ENCODE assay signal across 10 cellular contexts in genomic region chrX:115582871-115583729, GRCh38. TPM values are rescaled to one million over a fixed set of nuclear protein-coding genes. Genes with fewer than 3 reads are reported as not detected.
DNase-seq lines count a peak whose midpoint lies in the region; ATAC-seq and TF ChIP-seq lines count a peak whose summit lies in the region.
"Had no signal": no experiment of that assay in that cellular context is flagged by ENCODE, and none has a peak within 500 bp of the region (broad histone marks: within the 10 kb centered on the region; RNA-seq: fewer than 3 reads in every experiment).

No MANE protein-coding gene starts in this region.

- no peak for TF ChIP-seq EP300 in gastroesophageal sphincter (IDR thresholded peaks at IDR 0.05)

- intact Hi-C loops in activated T-helper 2 cell treated with anti-CD3 and anti-CD28 coated beads, Interferon-gamma antibody, Interleukin-2, Interleukin-4, amounts not matched to agents 10 μg/mL and 5 μg/mL and 100 μg/mL, durations not matched to agents 14 hours and 24 hours and 36 hours (cut with micrococcal nuclease), result no loop called here

- no peaks in the 10 kb centered on the region for H3K27me3 ChIP-seq in gastroesophageal sphincter

- peaks cover 0 to 42% (median 0%) of the 10 kb centered on the region in 3 donors for H3K4me1 ChIP-seq in gastroesophageal sphincter

- TF ChIP-seq CTCF in GM12865 (IDR thresholded peaks at IDR 0.05; ENCODE audit: insufficient read depth, low read depth, low read length, missing control alignments) (no peak), gastroesophageal sphincter (IDR thresholded peaks at IDR 0.05) (no peak)

- no peaks in the 10 kb centered on the region for H3K9me3 ChIP-seq in gastroesophageal sphincter

- no peaks in the 10 kb centered on the region for H3K36me3 Mint-ChIP-seq in activated T-helper 2 cell treated with anti-CD3 and anti-CD28 coated beads, Interferon-gamma antibody, Interleukin-2, Interleukin-4, amounts not matched to agents 10 μg/mL and 5 μg/mL and 100 μg/mL, durations not matched to agents 14 hours and 24 hours and 36 hours (ENCODE audit: low read depth)
- H3K36me3 Mint-ChIP-seq: activated naive CD8-positive, alpha-beta T cell had no signal

- 6 to 11% methylated on average over 5 to 7 of the region's 8 CpGs for WGBS in gastroesophageal sphincter (ENCODE audit: low coverage in 1 of 2), 2 donors

- H3K4me3 ChIP-seq in GM12865 (ENCODE audit: low read depth, low read length) (peak overlapping the region; percentile 15), gastroesophageal sphincter (peak overlapping the region in 1 of 2 donors; percentile 13)

- H3K27ac ChIP-seq in gastroesophageal sphincter, result peak overlapping the region; percentile 51 to 64 (median 60)

- no peaks in the 10 kb centered on the region for H3K9me3 Mint-ChIP-seq in activated T-helper 2 cell treated with anti-CD3 and anti-CD28 coated beads, Interferon-gamma antibody, Interleukin-2, Interleukin-4, amounts not matched to agents 10 μg/mL and 5 μg/mL and 100 μg/mL, durations not matched to agents 14 hours and 24 hours and 36 hours

- H3K4me3 Mint-ChIP-seq in activated T-helper 2 cell treated with anti-CD3 and anti-CD28 coated beads, Interferon-gamma antibody, Interleukin-2, Interleukin-4, amounts not matched to agents 10 μg/mL and 5 μg/mL and 100 μg/mL, durations not matched to agents 14 hours and 24 hours and 36 hours (ENCODE audit: low read depth), result no peak overlapping the region
- H3K4me3 Mint-ChIP-seq: activated naive CD8-positive, alpha-beta T cell had no signal

- H3K27me3 Mint-ChIP-seq in activated T-helper 2 cell treated with anti-CD3 and anti-CD28 coated beads, Interferon-gamma antibody, Interleukin-2, Interleukin-4, amounts not matched to agents 10 μg/mL and 5 μg/mL and 100 μg/mL, durations not matched to agents 14 hours and 24 hours and 36 hours (ENCODE audit: low read depth), result no peaks in the 10 kb centered on the region
- H3K27me3 Mint-ChIP-seq: activated naive CD8-positive, alpha-beta T cell had no signal

- TF ChIP-seq POLR2A in gastroesophageal sphincter (IDR thresholded peaks at IDR 0.05), result no peak

- no peaks in the 10 kb centered on the region for H3K36me3 ChIP-seq in gastroesophageal sphincter

- peak overlapping the region; percentile 52 for H3K27ac Mint-ChIP-seq in activated T-helper 2 cell treated with anti-CD3 and anti-CD28 coated beads, Interferon-gamma antibody, Interleukin-2, Interleukin-4, amounts not matched to agents 10 μg/mL and 5 μg/mL and 100 μg/mL, durations not matched to agents 14 hours and 24 hours and 36 hours

- H3K4me1 Mint-ChIP-seq in activated T-helper 2 cell treated with anti-CD3 and anti-CD28 coated beads, Interferon-gamma antibody, Interleukin-2, Interleukin-4, amounts not matched to agents 10 μg/mL and 5 μg/mL and 100 μg/mL, durations not matched to agents 14 hours and 24 hours and 36 hours (ENCODE audit: low read depth), result peaks cover 7% of the 10 kb centered on the region

- DNase-seq in GM12865 (ENCODE audit: low read depth) (no peak), renal cortical epithelial cell (ENCODE audit: low read depth) (peak; percentile 42), AG08395 (ENCODE audit: low spot score) (no peak)
- no peak for DNase-seq in activated T-helper 2 cell treated with anti-CD3 and anti-CD28 coated beads, Interferon-gamma antibody, Interleukin-2, Interleukin-4, amounts not matched to agents 10 μg/mL and 5 μg/mL and 100 μg/mL, durations not matched to agents 14 hours and 24 hours and 36 hours (ENCODE audit: low spot score)
- DNase-seq: DMS153 had no signal

- ATAC-seq in gastroesophageal sphincter (no peak), GM21528 (IDR thresholded peaks at IDR 0.05; ENCODE audit: low FRiP score, unreplicated experiment) (no peak), HG03108 (IDR thresholded peaks at IDR 0.05; ENCODE audit: unreplicated experiment) (no peak), HG02970 (IDR thresholded peaks at IDR 0.05; ENCODE audit: low FRiP score, unreplicated experiment) (no peak)

RNA-seq across cellular contexts. Expression of gene PLS3, which starts 22.1 kb away (rescaled TPM):
- 3.1 and 5.4 TPM in 2 replicates for total RNA-seq in activated T-helper 2 cell treated with anti-CD3 and anti-CD28 coated beads, Interferon-gamma antibody, Interleukin-2, Interleukin-4, amounts not matched to agents 10 μg/mL and 5 μg/mL and 100 μg/mL, durations not matched to agents 14 hours and 24 hours and 36 hours
- total RNA-seq in gastroesophageal sphincter (100 to 1,000 TPM in 3 of 4 donors, 10 to 100 TPM in 1; 83.5 to 134 (median 114) TPM), renal cortical epithelial cell (285 and 399 TPM in 2 replicates)

Comparison
In these comparisons a context has a peak if more than half of its experiments do, and no peak if none do; other contexts are left out.
1. RNA of gene PLS3, which starts 22.1 kb away (total RNA-seq): 285 to 399 TPM in renal cortical epithelial cell and 83.5 to 134 TPM in gastroesophageal sphincter; 3.1 to 5.4 TPM in activated T-helper 2 cell treated with anti-CD3 and anti-CD28 coated beads, Interferon-gamma antibody, Interleukin-2, Interleukin-4, amounts not matched to agents 10 μg/mL and 5 μg/mL and 100 μg/mL, durations not matched to agents 14 hours and 24 hours and 36 hours; every median in the first group is over 10 times any median in the second.